ENCODE assay signal across 8 cellular contexts in genomic region chr7:88219781-88220747, GRCh38. TPM values are rescaled to one million over a fixed set of nuclear protein-coding genes. Genes with fewer than 3 reads are reported as not detected.
DNase-seq lines count a peak whose midpoint lies in the region; ATAC-seq lines count a peak whose summit lies in the region.

TSS of gene SRI (minus strand) at chr7:88220038. CDS start at chr7:88220026, 12 bp downstream.

- peak; percentile 76 for ATAC-seq in GM19023 (IDR thresholded peaks at IDR 0.05; ENCODE audit: unreplicated experiment)
- peak; percentile 64 for ATAC-seq in HG03196 (IDR thresholded peaks at IDR 0.05; ENCODE audit: unreplicated experiment)

- peak; percentile 90 for DNase-seq in Ammon's horn (ENCODE audit: low spot score)
- DNase-seq in NCI-H446 (lab: John Stamatoyannopoulos, UW) = peak; percentile 42 to 76
- peak; percentile 85 for DNase-seq in activated CD4-positive, alpha-beta T cell treated with anti-CD3 and anti-CD28 coated beads for 1 hour
- peak; percentile 86 for DNase-seq in cerebellum (ENCODE audit: low spot score)
- peak; percentile 89 for DNase-seq in kidney tubule cell (ENCODE audit: low spot score)
- DNase-seq in stimulated activated CD4-positive, alpha-beta T cell treated with anti-CD3 and anti-CD28 coated beads, Interleukin-1b, Interleukin-23, amount 100 ng/mL, for 24 hours (ENCODE audit: low read depth in 4 of 4, low spot score in 1 of 4) = peak; percentile 78 to 84 (median 81)

RNA-seq across cellular contexts. Expression of gene SRI, which starts in this region (rescaled TPM):
- total RNA-seq in cerebellum = 77.9 TPM

Comparison
In these comparisons a context has a peak if more than half of its experiments do, and no peak if none do; other contexts are left out.
1. Peak in every context shown above with its lines: DNase-seq and ATAC-seq.